In genomic region chr12:108675792-108676191, GRCh38 we compare ENCODE assay signal across 21 cellular contexts. TPM values are rescaled to one million over a fixed set of nuclear protein-coding genes. Genes with fewer than 3 reads are reported as not detected.
DNase-seq lines count a peak whose midpoint lies in the region; ATAC-seq and TF ChIP-seq lines count a peak whose summit lies in the region.
"Had no signal": no experiment of that assay in that cellular context is flagged by ENCODE, and none has a peak within 500 bp of the region (broad histone marks: within the 10 kb centered on the region; RNA-seq: fewer than 3 reads in every experiment).

No MANE protein-coding gene starts in this region.

- H3K27me3 ChIP-seq in sigmoid colon, result no peaks in the 10 kb centered on the region

- H3K36me3 Mint-ChIP-seq in Calu3 (ENCODE audit: insufficient read depth, unreplicated experiment), result peaks cover 60% of the 10 kb centered on the region
- peaks cover 8% of the 10 kb centered on the region for H3K36me3 Mint-ChIP-seq in WTC11
- no peaks in the 10 kb centered on the region for H3K36me3 Mint-ChIP-seq in glutamatergic neuron (ENCODE audit: unreplicated experiment)

- CTCF ChIA-PET in Calu3 (lab: Charles Lee), result no interaction called here
- CTCF ChIA-PET in WTC11 (lab: Charles Lee), result no interaction called here

- TF ChIP-seq POLR2A in sigmoid colon (IDR thresholded peaks at IDR 0.05), result no peak

- H3K27me3 Mint-ChIP-seq in Calu3 (ENCODE audit: unreplicated experiment) (no peaks in the 10 kb centered on the region), WTC11 (ENCODE audit: low read depth) (no peaks in the 10 kb centered on the region), glutamatergic neuron (ENCODE audit: unreplicated experiment) (peaks cover 2% of the 10 kb centered on the region)

- WGBS in sigmoid colon, 2 donors, result 95 to 96% methylated on average over 4 of the region's 4 CpGs

- H3K4me1 ChIP-seq in sigmoid colon, result peaks cover 0 to 78% (median 47%) of the 10 kb centered on the region in 4 donors

- H3K4me1 Mint-ChIP-seq in Calu3 (ENCODE audit: low read depth, unreplicated experiment), result peaks cover 9% of the 10 kb centered on the region
- H3K4me1 Mint-ChIP-seq in WTC11, result peaks cover 9% of the 10 kb centered on the region
- H3K4me1 Mint-ChIP-seq in glutamatergic neuron (ENCODE audit: low read depth, unreplicated experiment), result peaks cover 24% of the 10 kb centered on the region

- POLR2A ChIA-PET in WTC11 (lab: Charles Lee), result no interaction called here

- H3K9me3 ChIP-seq in sigmoid colon, result no peaks in the 10 kb centered on the region

- BruUV-seq in Calu3 (replicated peaks; lab: Mats Ljungman, UMichigan), result no TSS peak

- H3K27ac Mint-ChIP-seq in Calu3 (ENCODE audit: unreplicated experiment), result peak overlapping the region; percentile 30
- peak overlapping the region; percentile 52 for H3K27ac Mint-ChIP-seq in WTC11
- H3K27ac Mint-ChIP-seq in glutamatergic neuron (ENCODE audit: unreplicated experiment), result peak overlapping the region; percentile 85

- TF ChIP-seq EP300 in sigmoid colon (IDR thresholded peaks at IDR 0.05), result no peak

- no peak for ATAC-seq in WTC11
- ATAC-seq: GM12878 had no signal

- intact Hi-C loops in Calu3 (cut with micrococcal nuclease; ENCODE audit: unreplicated experiment), result no loop called here
- intact Hi-C loops in sigmoid colon (cut with DNase I), result no loop called here

- no peak overlapping the region for H3K4me3 ChIP-seq in sigmoid colon
- H3K4me3 ChIP-seq: GM12878 had no signal

- DNase-seq in Calu3 (no peak), WTC11 (ENCODE audit: low spot score) (no peak), glutamatergic neuron (no peak), sigmoid colon (no peak), NK-92 (lab: John Stamatoyannopoulos, UW; ENCODE audit: unreplicated experiment) (no peak), Kasumi-1 (lab: John Stamatoyannopoulos, UW) (no peak), DMS53 treated with DMSO at 0.1 percent for 48 hours (lab: John Stamatoyannopoulos, UW; ENCODE audit: unreplicated experiment) (no peak), NCI-H1105 (lab: John Stamatoyannopoulos, UW) (no peak)
- DNase-seq: ACHN, AML-193, DND-41, GDM1, KBM-7, NCI-H1436 treated with DMSO at 0.1 percent for 48 hours, NCI-H2029 treated with DMSO at 0.1 percent for 48 hours, NCI-H2171 treated with DMSO at 0.1 percent for 48 hours, NCI-H446 treated with DMSO at 0.1 percent for 48 hours, NCI-H748 treated with DMSO at 0.1 percent for 48 hours, RPMI8226, SIG-M5 had no signal

- TF ChIP-seq CTCF in Calu3 (IDR thresholded peaks at IDR 0.05; ENCODE audit: unreplicated experiment) (no peak), WTC11 (IDR thresholded peaks at IDR 0.05) (no peak), glutamatergic neuron (IDR thresholded peaks at IDR 0.05; ENCODE audit: partially characterized antibody, unreplicated experiment) (no peak), sigmoid colon (IDR thresholded peaks at IDR 0.05) (no peak)

- peak overlapping the region; percentile 61 to 100 (median 84) for H3K27ac ChIP-seq in sigmoid colon

- H3K9me3 Mint-ChIP-seq in Calu3 (ENCODE audit: low read depth, unreplicated experiment) (no peaks in the 10 kb centered on the region), WTC11 (no peaks in the 10 kb centered on the region), glutamatergic neuron (ENCODE audit: unreplicated experiment) (peaks cover 2% of the 10 kb centered on the region)

- peaks cover 0 to 19% (median 2%) of the 10 kb centered on the region in 4 donors for H3K36me3 ChIP-seq in sigmoid colon

- H3K4me3 Mint-ChIP-seq in Calu3 (ENCODE audit: low read depth, unreplicated experiment), result no peak overlapping the region
- H3K4me3 Mint-ChIP-seq in WTC11, result no peak overlapping the region
- peak overlapping the region; percentile 13 for H3K4me3 Mint-ChIP-seq in glutamatergic neuron (ENCODE audit: unreplicated experiment)

TF ChIP-seq in WTC11, 78 proteins besides CTCF, POLR2A, EP300 and RAD21:
- TF ChIP-seq NFYB (CRISPR knock-in tag; conservative IDR thresholded peaks at IDR 0.05; ENCODE audit: low read depth) (no peak), ERG (CRISPR knock-in tag; IDR thresholded peaks at IDR 0.05) (no peak), ATF2 (CRISPR knock-in tag; IDR thresholded peaks at IDR 0.05; ENCODE audit: borderline replicate concordance, low read depth) (no peak), ZBTB43 (CRISPR knock-in tag; IDR thresholded peaks at IDR 0.05) (no peak), ETV6 (CRISPR knock-in tag; IDR thresholded peaks at IDR 0.05) (no peak), SOX15 (CRISPR knock-in tag; IDR thresholded peaks at IDR 0.05) (no peak), MLX (CRISPR knock-in tag; IDR thresholded peaks at IDR 0.05) (no peak)
TF ChIP-seq in WTC11: peak in this region for 0.

RNA-seq across cellular contexts. Expression of gene SELPLG, which starts 42.1 kb away (rescaled TPM):
- total RNA-seq in Calu3 (2022), result 0.54 and 0.76 TPM in 2 replicates
- total RNA-seq in WTC11 (2021), result 0.18 to 0.46 TPM (median 0.21 TPM) in 3 replicates
- total RNA-seq in glutamatergic neuron (ENCODE audit: unreplicated experiment), result 0.34 TPM
- total RNA-seq in sigmoid colon, result 1 to 10 TPM; 6.1 to 10.0 (median 7.6) TPM
- polyA plus RNA-seq in sigmoid colon, result 10 to 100 TPM in 1 of 3 donors, 1 to 10 TPM in 2; 1.8 to 26.1 (median 6.7) TPM

RNA-seq across cellular contexts. Expression of gene CORO1C, which starts 55.5 kb away (rescaled TPM):
- total RNA-seq in Calu3 (2022) (252 and 270 TPM in 2 replicates), WTC11 (2021) (108 to 114 TPM (median 113 TPM) in 3 replicates), glutamatergic neuron (ENCODE audit: unreplicated experiment) (285 TPM), sigmoid colon (100 to 1,000 TPM; 247 to 569 (median 360) TPM)
- 10 to 100 TPM; 38.4 to 50.2 (median 49.2) TPM for polyA plus RNA-seq in sigmoid colon

Comparison
In these comparisons a context has a peak if more than half of its experiments do, and no peak if none do; other contexts are left out.
1. H3K27ac Mint-ChIP-seq: peak in every context shown above with its lines; median percentile 85 in glutamatergic neuron; 52 in WTC11; 30 in Calu3.